ENCODE assay signal across 8 cellular contexts in genomic region chr6:108874470-108875160, GRCh38. TPM values are rescaled to one million over a fixed set of nuclear protein-coding genes. Genes with fewer than 3 reads are reported as not detected.
DNase-seq lines count a peak whose midpoint lies in the region; ATAC-seq and TF ChIP-seq lines count a peak whose summit lies in the region.

No MANE protein-coding gene starts in this region.

- H3K27me3 ChIP-seq in lung (ENCODE audit: control insufficient read depth, insufficient read depth), result no peaks in the 10 kb centered on the region
- no peaks in the 10 kb centered on the region for H3K27me3 ChIP-seq in upper lobe of right lung

- intact Hi-C loops in upper lobe of right lung (cut with DNase I), result no loop called here

- H3K36me3 ChIP-seq in lung (ENCODE audit: control insufficient read depth in 2 of 2, insufficient read depth in 2 of 2, low read length in 2 of 2) (peaks cover 0 to 3% of the 10 kb centered on the region in 2 donors), upper lobe of right lung (no peaks in the 10 kb centered on the region)

- ATAC-seq in GM19452 (IDR thresholded peaks at IDR 0.05; ENCODE audit: unreplicated experiment), result peak; percentile 88
- peak; percentile 86 for ATAC-seq in HG03520 (IDR thresholded peaks at IDR 0.05; ENCODE audit: unreplicated experiment)
- no peak for ATAC-seq in lung (ENCODE audit: insufficient read depth, low FRiP score)
- peak; percentile 60 for ATAC-seq in upper lobe of right lung

- H3K9me3 ChIP-seq in lung (ENCODE audit: control insufficient read depth in 2 of 2, insufficient read depth in 1 of 2, low read length in 1 of 2) (no peaks in the 10 kb centered on the region), upper lobe of right lung (no peaks in the 10 kb centered on the region)

- peak overlapping the region; percentile 77 to 87 for H3K27ac ChIP-seq in lung (ENCODE audit: low read depth in 1 of 2, low read length in 1 of 2)
- peak overlapping the region; percentile 75 for H3K27ac ChIP-seq in upper lobe of right lung

- H3K4me3 ChIP-seq in lung, result no peak overlapping the region
- H3K4me3 ChIP-seq in upper lobe of right lung, result no peak overlapping the region

- WGBS in lung, 2 donors, result 66 to 76% methylated on average over 5 of the region's 5 CpGs

- H3K4me1 ChIP-seq in lung (ENCODE audit: control insufficient read depth in 2 of 2, insufficient read depth in 2 of 2, low read length in 2 of 2) (peaks cover 8 to 16% of the 10 kb centered on the region in 2 donors), upper lobe of right lung (peaks cover 56% of the 10 kb centered on the region)

- TF ChIP-seq CTCF in lung (IDR thresholded peaks at IDR 0.05; ENCODE audit: control extremely low read depth, extremely low read depth) (no peak), upper lobe of right lung (IDR thresholded peaks at IDR 0.05) (no peak)

- peak; percentile 87 to 88 for DNase-seq in AML-193 (lab: John Stamatoyannopoulos, UW)
- peak; percentile 71 to 78 for DNase-seq in activated T-cell treated with anti-CD3 and anti-CD28 coated beads, Interleukin-2, amount 50 U/mL, for 48 hours
- no peak for DNase-seq in lung (ENCODE audit: low spot score)
- DNase-seq in upper lobe of right lung, result no peak
- DNase-seq in NCI-H345 (lab: John Stamatoyannopoulos, UW), result no peak
- DNase-seq in DMS153 treated with DMSO at 0.1 percent for 48 hours (lab: John Stamatoyannopoulos, UW; ENCODE audit: unreplicated experiment), result no peak

RNA-seq across cellular contexts. Expression of gene ARMC2, which starts 26.4 kb away (rescaled TPM):
- total RNA-seq in lung (10 to 100 TPM; 11.7 to 16.5 TPM), upper lobe of right lung (5.8 TPM)
- polyA plus RNA-seq in lung, result 1 to 10 TPM; 2.9 to 3.0 TPM

Comparison
In these comparisons a context has a peak if more than half of its experiments do, and no peak if none do; other contexts are left out.
1. DNase-seq: peak in AML-193 (2 of 2) and activated T-cell treated with anti-CD3 and anti-CD28 coated beads, Interleukin-2, amount 50 U/mL, for 48 hours (2 of 2); none in lung (single experiment), upper lobe of right lung (single experiment), NCI-H345 (single experiment) and DMS153 treated with DMSO at 0.1 percent for 48 hours (single experiment).